In the genomic region with DNA sequence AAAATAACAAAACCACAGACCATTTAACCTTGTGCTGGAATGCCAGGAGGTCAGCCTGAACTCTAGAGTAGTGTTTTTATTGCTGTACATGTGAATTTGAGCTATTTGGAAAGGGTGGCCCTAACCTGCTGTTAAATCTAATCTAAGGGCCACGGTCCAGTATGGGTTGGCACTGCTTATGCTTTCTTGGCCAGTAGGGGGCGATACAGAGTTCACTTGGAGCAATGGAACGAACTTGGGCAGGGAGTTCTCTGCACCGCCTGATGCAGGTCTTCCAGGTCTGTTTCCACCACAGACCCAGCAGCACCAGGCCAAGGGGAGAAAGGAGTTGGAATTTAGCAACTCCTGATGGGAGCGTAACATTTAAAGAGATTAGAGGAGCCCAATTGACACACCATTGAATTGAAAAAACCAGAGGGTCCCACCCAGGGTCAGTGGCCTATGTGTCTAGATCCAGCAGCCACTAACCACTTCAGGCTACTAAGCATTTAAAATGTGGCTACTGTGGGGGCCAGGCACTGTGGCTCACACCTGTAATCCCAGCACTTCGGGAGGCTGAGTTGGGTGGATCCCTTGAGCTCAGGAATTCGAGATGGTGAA, we compare ENCODE assay signal across 8 cellular contexts.
DNase-seq lines count a peak whose midpoint lies in the region; ATAC-seq and TF ChIP-seq lines count a peak whose summit lies in the region.

No MANE protein-coding gene starts in this region.

- POLR2A ChIA-PET in GM10248 (lab: Yijun Ruan, JAX) = no interaction called here

- TF ChIP-seq EP300 in neural cell (conservative IDR thresholded peaks at IDR 0.05; ENCODE audit: poor library complexity, severe bottlenecking) = no peak

- CTCF ChIA-PET in GM10248 (lab: Yijun Ruan, JAX) = interaction anchor here (0.7 to 3.1 kb wide), 34 partner anchors 9 to 510 kb away, joined by 3 to 22 read pairs (median 4); partner anchors contain the start of gene EFCAB10

- TF ChIP-seq CTCF in GM10248 (IDR thresholded peaks at IDR 0.05; ENCODE audit: control extremely low read depth, extremely low read depth, low read depth, missing control alignments) = peak; percentile 79
- TF ChIP-seq CTCF in neural cell (IDR thresholded peaks at IDR 0.05; ENCODE audit: poor library complexity, severe bottlenecking) = peak; percentile 26
- peak; percentile 73 for TF ChIP-seq CTCF in upper lobe of right lung (IDR thresholded peaks at IDR 0.05)

- H3K9me3 ChIP-seq in HUES48 (ENCODE audit: control insufficient read depth, insufficient read depth, low read length) = no peaks in the 10 kb centered on the region
- H3K9me3 ChIP-seq in neural cell (ENCODE audit: low read length) = no peaks in the 10 kb centered on the region
- no peaks in the 10 kb centered on the region for H3K9me3 ChIP-seq in upper lobe of right lung

- H3K4me3 ChIP-seq in HUES48 (ENCODE audit: low read depth, low read length) (no peak overlapping the region), neural cell (ENCODE audit: low read length) (no peak overlapping the region), upper lobe of right lung (no peak overlapping the region)

- peaks cover 38% of the 10 kb centered on the region for H3K4me1 ChIP-seq in HUES48 (ENCODE audit: control insufficient read depth, insufficient read depth, low read length)
- H3K4me1 ChIP-seq in upper lobe of right lung = peaks cover 20% of the 10 kb centered on the region

- no peaks in the 10 kb centered on the region for H3K27me3 ChIP-seq in HUES48 (ENCODE audit: control insufficient read depth, insufficient read depth, low read length)
- H3K27me3 ChIP-seq in neural cell (ENCODE audit: insufficient read depth, low read depth, low read length) = no peaks in the 10 kb centered on the region
- no peaks in the 10 kb centered on the region for H3K27me3 ChIP-seq in upper lobe of right lung

- DNase-seq in GM10248 (ENCODE audit: extremely low spot score) = peak; percentile 75
- peak; percentile 58 for DNase-seq in activated CD4-positive, CD25-positive, alpha-beta regulatory T cell treated with anti-CD3 and anti-CD28 coated beads, Interleukin-2, amount 50 U/mL, for 16 hours (ENCODE audit: low read depth, low spot score)
- peak; percentile 34 for DNase-seq in cerebellar cortex (ENCODE audit: low spot score)
- no peak for DNase-seq in upper lobe of right lung
- no peak for DNase-seq in HuH-7 (ENCODE audit: low spot score)

- no peak overlapping the region for H3K9ac ChIP-seq in HUES48 (ENCODE audit: low read depth, low read length)
- H3K9ac ChIP-seq in neural cell (ENCODE audit: low read length) = no peak overlapping the region

- ATAC-seq in upper lobe of right lung (peak; percentile 68), HG03196 (IDR thresholded peaks at IDR 0.05; ENCODE audit: unreplicated experiment) (no peak)

- peaks cover 4% of the 10 kb centered on the region; the same call in 1 of the 2 replicates for H3K36me3 ChIP-seq in HUES48 (ENCODE audit: control insufficient read depth, insufficient read depth, low read length)
- H3K36me3 ChIP-seq in neural cell (ENCODE audit: insufficient read depth, low read length) = no peaks in the 10 kb centered on the region
- peaks cover 16% of the 10 kb centered on the region for H3K36me3 ChIP-seq in upper lobe of right lung

- H4K20me1 ChIP-seq in neural cell (ENCODE audit: insufficient read depth) = no peaks in the 10 kb centered on the region

- no peak for TF ChIP-seq RAD21 in neural cell (conservative IDR thresholded peaks at IDR 0.05)

- H3K4me2 ChIP-seq in neural cell (ENCODE audit: low read length) = no peak overlapping the region

- H2AFZ ChIP-seq in neural cell (ENCODE audit: low read depth, low read length) = no peak overlapping the region

- intact Hi-C loops in upper lobe of right lung (cut with DNase I) = loop anchor here (10.0 kb wide), 2 partner anchors 348 to 388 kb away; no protein-coding TSS in a partner anchor

- no peaks in the 10 kb centered on the region for H3K79me2 ChIP-seq in neural cell (replicated peaks; ENCODE audit: insufficient read depth, low read length)

- peak overlapping the region; percentile 52 for H3K27ac ChIP-seq in HUES48 (ENCODE audit: low read depth, low read length)
- no peak overlapping the region for H3K27ac ChIP-seq in neural cell (ENCODE audit: low read length)
- H3K27ac ChIP-seq in upper lobe of right lung = no peak overlapping the region

- no peaks in the 10 kb centered on the region for H3K9me2 ChIP-seq in neural cell (ENCODE audit: insufficient read depth, low read length)

- H3F3A ChIP-seq in neural cell (ENCODE audit: insufficient read depth, low read length, poor library complexity, severe bottlenecking) = no peaks in the 10 kb centered on the region

TF ChIP-seq in neural cell, 6 proteins besides CTCF, POLR2A, EP300 and RAD21:
- TF ChIP-seq, protein P1, sequence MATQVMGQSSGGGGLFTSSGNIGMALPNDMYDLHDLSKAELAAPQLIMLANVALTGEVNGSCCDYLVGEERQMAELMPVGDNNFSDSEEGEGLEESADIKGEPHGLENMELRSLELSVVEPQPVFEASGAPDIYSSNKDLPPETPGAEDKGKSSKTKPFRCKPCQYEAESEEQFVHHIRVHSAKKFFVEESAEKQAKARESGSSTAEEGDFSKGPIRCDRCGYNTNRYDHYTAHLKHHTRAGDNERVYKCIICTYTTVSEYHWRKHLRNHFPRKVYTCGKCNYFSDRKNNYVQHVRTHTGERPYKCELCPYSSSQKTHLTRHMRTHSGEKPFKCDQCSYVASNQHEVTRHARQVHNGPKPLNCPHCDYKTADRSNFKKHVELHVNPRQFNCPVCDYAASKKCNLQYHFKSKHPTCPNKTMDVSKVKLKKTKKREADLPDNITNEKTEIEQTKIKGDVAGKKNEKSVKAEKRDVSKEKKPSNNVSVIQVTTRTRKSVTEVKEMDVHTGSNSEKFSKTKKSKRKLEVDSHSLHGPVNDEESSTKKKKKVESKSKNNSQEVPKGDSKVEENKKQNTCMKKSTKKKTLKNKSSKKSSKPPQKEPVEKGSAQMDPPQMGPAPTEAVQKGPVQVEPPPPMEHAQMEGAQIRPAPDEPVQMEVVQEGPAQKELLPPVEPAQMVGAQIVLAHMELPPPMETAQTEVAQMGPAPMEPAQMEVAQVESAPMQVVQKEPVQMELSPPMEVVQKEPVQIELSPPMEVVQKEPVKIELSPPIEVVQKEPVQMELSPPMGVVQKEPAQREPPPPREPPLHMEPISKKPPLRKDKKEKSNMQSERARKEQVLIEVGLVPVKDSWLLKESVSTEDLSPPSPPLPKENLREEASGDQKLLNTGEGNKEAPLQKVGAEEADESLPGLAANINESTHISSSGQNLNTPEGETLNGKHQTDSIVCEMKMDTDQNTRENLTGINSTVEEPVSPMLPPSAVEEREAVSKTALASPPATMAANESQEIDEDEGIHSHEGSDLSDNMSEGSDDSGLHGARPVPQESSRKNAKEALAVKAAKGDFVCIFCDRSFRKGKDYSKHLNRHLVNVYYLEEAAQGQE (IDR thresholded peaks at IDR 0.05; ENCODE audit: borderline replicate concordance) = no peak
- TF ChIP-seq TAF1 (IDR thresholded peaks at IDR 0.05; ENCODE audit: low read depth) = no peak
- TF ChIP-seq POLR2AphosphoS5 (IDR thresholded peaks at IDR 0.05) = no peak
- TF ChIP-seq SMC3 (conservative IDR thresholded peaks at IDR 0.05; ENCODE audit: poor library complexity) = no peak
- no peak for TF ChIP-seq EZH2 (IDR thresholded peaks at IDR 0.05; ENCODE audit: borderline replicate concordance, insufficient read depth, low read length, poor library complexity, severe bottlenecking)
- no peak for TF ChIP-seq MXI1 (conservative IDR thresholded peaks at IDR 0.05; ENCODE audit: poor library complexity, severe bottlenecking)

Comparison
In these comparisons a context has a peak if more than half of its experiments do, and no peak if none do; other contexts are left out.
1. DNase-seq: peak in GM10248 (single experiment), activated CD4-positive, CD25-positive, alpha-beta regulatory T cell treated with anti-CD3 and anti-CD28 coated beads, Interleukin-2, amount 50 U/mL, for 16 hours (single experiment) and cerebellar cortex (single experiment); none in upper lobe of right lung (single experiment) and HuH-7 (single experiment).
2. CTCF ChIP-seq: peak in every context shown above with its lines; median percentile 79 in GM10248; 73 in upper lobe of right lung; 26 in neural cell.